ENCODE assay signal across 8 cellular contexts in the genomic region with DNA sequence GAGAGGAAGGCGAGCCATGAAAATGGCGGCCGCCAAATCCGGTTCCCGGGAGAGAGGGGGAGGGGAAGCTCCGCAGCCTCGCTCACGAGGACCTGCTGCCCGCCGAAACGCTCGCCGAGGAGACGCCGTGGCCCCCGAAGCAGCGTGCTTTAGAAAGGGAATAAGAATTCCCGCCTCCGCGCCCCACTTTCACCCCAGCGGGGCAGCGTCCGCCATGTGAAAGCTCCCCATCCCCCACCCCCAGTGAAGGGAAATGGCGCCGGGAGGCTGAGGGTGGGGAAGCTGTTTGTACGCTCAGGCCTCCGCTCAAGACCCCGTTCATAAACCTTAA. TPM values are rescaled to one million over a fixed set of nuclear protein-coding genes. Genes with fewer than 3 reads are reported as not detected.
A peak's percentile ranks its signal among the peaks of the same experiment; 100 is the strongest.
DNase-seq lines count a peak whose midpoint lies in the region; ATAC-seq and TF ChIP-seq lines count a peak whose summit lies in the region.

No MANE protein-coding gene starts in this region.

- no peak for TF ChIP-seq CTCF in endothelial cell (IDR thresholded peaks at IDR 0.05; ENCODE audit: unreplicated experiment)

- H3K4me3 Mint-ChIP-seq in endothelial cell (ENCODE audit: unreplicated experiment), result peak overlapping the region; percentile 100

- peaks cover 27% of the 10 kb centered on the region for H3K27me3 Mint-ChIP-seq in endothelial cell (ENCODE audit: unreplicated experiment)

- no peaks in the 10 kb centered on the region for H3K27me3 ChIP-seq in muscle layer of colon (ENCODE audit: control insufficient read depth in 1 of 2, insufficient read depth in 2 of 2, low read length in 2 of 2)

- peak; percentile 4 for ATAC-seq in HG02938 (IDR thresholded peaks at IDR 0.05; ENCODE audit: unreplicated experiment)

- peak overlapping the region; percentile 100 for H3K27ac Mint-ChIP-seq in endothelial cell (ENCODE audit: unreplicated experiment)

- H3K4me1 ChIP-seq in muscle layer of colon (ENCODE audit: insufficient read depth, low read length), result peaks cover 48% of the 10 kb centered on the region

- H3K9me3 Mint-ChIP-seq in endothelial cell (ENCODE audit: unreplicated experiment), result no peaks in the 10 kb centered on the region

- peak overlapping the region; percentile 100 for H3K9ac ChIP-seq in muscle layer of colon (ENCODE audit: low read length)

- peak overlapping the region; percentile 90 to 99 for H3K4me3 ChIP-seq in muscle layer of colon (ENCODE audit: low read depth in 1 of 2, low read length in 2 of 2)

- peak overlapping the region; percentile 100 for H3K27ac ChIP-seq in muscle layer of colon (ENCODE audit: low read depth, low read length)

- peaks cover 56% of the 10 kb centered on the region for H3K36me3 Mint-ChIP-seq in endothelial cell (ENCODE audit: low read depth, unreplicated experiment)

- H3K9me3 ChIP-seq in muscle layer of colon (ENCODE audit: low read length), result no peaks in the 10 kb centered on the region

- DNase-seq in DMS 273 treated with DMSO at 0.1 percent for 48 hours (lab: John Stamatoyannopoulos, UW) (peak; percentile 56), NCI-H774 (lab: John Stamatoyannopoulos, UW) (peak; percentile 59), endothelial cell (ENCODE audit: low spot score) (peak; percentile 65), AG08396 (ENCODE audit: low spot score) (no peak)
- peak; percentile 73 for DNase-seq in activated CD8-positive, alpha-beta memory T cell treated with anti-CD3 and anti-CD28 coated beads, Interleukin-2, amount 50 U/mL, for 4 hours
- DNase-seq in stimulated activated CD8-positive, alpha-beta memory T cell treated with anti-CD3 and anti-CD28 coated beads, Interleukin-4, amount 100 ng/mL, for 48 hours, result peak; percentile 87

- peaks cover 56% of the 10 kb centered on the region for H3K4me1 Mint-ChIP-seq in endothelial cell (ENCODE audit: unreplicated experiment)

- peaks cover 24% of the 10 kb centered on the region for H3K36me3 ChIP-seq in muscle layer of colon (ENCODE audit: insufficient read depth, low read length)

RNA-seq across cellular contexts. Expression of a gene that starts 0.5 kb away (rescaled TPM):
- total RNA-seq in endothelial cell (ENCODE audit: unreplicated experiment), result 623 TPM

RNA-seq across cellular contexts. Expression of a gene that starts 1.5 kb away (rescaled TPM):
- 146 TPM for total RNA-seq in endothelial cell (ENCODE audit: unreplicated experiment)

RNA-seq across cellular contexts. Expression of a gene that starts 48.1 kb away (rescaled TPM):
- 2.8 TPM for total RNA-seq in endothelial cell (ENCODE audit: unreplicated experiment)
